In genomic region chr9:34379334-34380033, GRCh38 we compare ENCODE assay signal across 8 cellular contexts. TPM values are rescaled to one million over a fixed set of nuclear protein-coding genes. Genes with fewer than 3 reads are reported as not detected.
DNase-seq lines count a peak whose midpoint lies in the region; ATAC-seq lines count a peak whose summit lies in the region.

No MANE protein-coding gene starts in this region.

- ATAC-seq in HG02759 (IDR thresholded peaks at IDR 0.05; ENCODE audit: unreplicated experiment): peak; percentile 34
- ATAC-seq in activated CD4-positive, CD25-positive, alpha-beta regulatory T cell treated with anti-CD3 and anti-CD28 coated beads, Interleukin-2, amount 50 U/mL, for 24 hours: peak; percentile 18 to 30
- no peak for ATAC-seq in HG03045 (IDR thresholded peaks at IDR 0.05; ENCODE audit: unreplicated experiment)

- DNase-seq in D341Med (ENCODE audit: low spot score): peak; percentile 83
- DNase-seq in NCI-H345 (lab: John Stamatoyannopoulos, UW): peak; percentile 89
- peak; percentile 72 for DNase-seq in cerebellum (ENCODE audit: low spot score)
- peak; percentile 89 for DNase-seq in kidney glomerular epithelial cell (lab: John Stamatoyannopoulos, UW)
- peak; percentile 79 to 83 for DNase-seq in stimulated activated CD4-positive, alpha-beta T cell treated with anti-CD3 and anti-CD28 coated beads, Interleukin-15, amount 100 ng/mL, for 1 hour (ENCODE audit: low read depth in 1 of 2, low spot score in 1 of 2)

RNA-seq across cellular contexts. Expression of gene MYORG, which starts 2.8 kb away (rescaled TPM):
- total RNA-seq in cerebellum: 6.3 TPM

RNA-seq across cellular contexts. Expression of gene NUDT2, which starts 50.1 kb away (rescaled TPM):
- 10.1 TPM for total RNA-seq in cerebellum

RNA-seq across cellular contexts. Expression of gene KIF24, which starts 50.4 kb away (rescaled TPM):
- 5.9 TPM for total RNA-seq in cerebellum
